8 cellular contexts compared by ENCODE assay signal in genomic region chr1:1187938-1188337, GRCh38.
"Had no signal": no experiment of that assay in that cellular context is flagged by ENCODE, and none has a peak within 500 bp of the region (broad histone marks: within the 10 kb centered on the region; RNA-seq: fewer than 3 reads in every experiment).

No MANE protein-coding gene starts in this region.

- ATAC-seq: left cardiac atrium; naive thymus-derived CD4-positive, alpha-beta T cell had no signal

- DNase-seq: activated CD4-positive, alpha-beta T cell treated with anti-CD3 and anti-CD28 coated beads, Interleukin-2, amount 50 U/mL, for 4 hours; activated CD4-positive, CD25-positive, alpha-beta regulatory T cell treated with anti-CD3 and anti-CD28 coated beads, Interleukin-2, amount 50 U/mL, for 72 hours; activated T-cell treated with anti-CD3 and anti-CD28 coated beads, Interleukin-2, amount 50 U/mL, for 1 hour; esophagus squamous epithelium; glutamatergic neuron; immature natural killer cell; left cardiac atrium; naive thymus-derived CD4-positive, alpha-beta T cell had no signal
